ENCODE assay signal across 27 cellular contexts in genomic region chr2:164891460-164891859, GRCh38. TPM values are rescaled to one million over a fixed set of nuclear protein-coding genes. Genes with fewer than 3 reads are reported as not detected.
DNase-seq lines count a peak whose midpoint lies in the region; ATAC-seq and TF ChIP-seq lines count a peak whose summit lies in the region.
"Had no signal": no experiment of that assay in that cellular context is flagged by ENCODE, and none has a peak within 500 bp of the region (broad histone marks: within the 10 kb centered on the region; RNA-seq: fewer than 3 reads in every experiment).

No MANE protein-coding gene starts in this region.

- TF ChIP-seq CTCF in mesothelial cell of epicardium (IDR thresholded peaks at IDR 0.05; ENCODE audit: unreplicated experiment) = no peak
- TF ChIP-seq CTCF in type B pancreatic cell (conservative IDR thresholded peaks at IDR 0.05) = no peak
- no peak for TF ChIP-seq CTCF in lower lobe of right lung (IDR thresholded peaks at IDR 0.05)

- H3K36me3 Mint-ChIP-seq in mesothelial cell of epicardium = no peaks in the 10 kb centered on the region
- no peaks in the 10 kb centered on the region for H3K36me3 Mint-ChIP-seq in type B pancreatic cell

- H3K36me3 ChIP-seq in SJCRH30 (no peaks in the 10 kb centered on the region), lower lobe of right lung (no peaks in the 10 kb centered on the region)
- H3K36me3 ChIP-seq: HAP-1 had no signal

- intact Hi-C loops in lower lobe of right lung (cut with DNase I) = no loop called here

- H3K4me1 ChIP-seq in SJCRH30 (peaks cover 41% of the 10 kb centered on the region), lower lobe of right lung (no peaks in the 10 kb centered on the region)

- H3K4me1 Mint-ChIP-seq in mesothelial cell of epicardium = peaks cover 39% of the 10 kb centered on the region
- peaks cover 18% of the 10 kb centered on the region for H3K4me1 Mint-ChIP-seq in type B pancreatic cell (ENCODE audit: unreplicated experiment)

- H3K4me3 ChIP-seq in SJCRH30 = no peak overlapping the region
- H3K4me3 ChIP-seq in lower lobe of right lung = no peak overlapping the region
- H3K4me3 ChIP-seq: HAP-1 had no signal

- H3K9me3 Mint-ChIP-seq in mesothelial cell of epicardium = no peaks in the 10 kb centered on the region
- no peaks in the 10 kb centered on the region for H3K9me3 Mint-ChIP-seq in type B pancreatic cell
- H3K9me3 Mint-ChIP-seq: CD4-positive, alpha-beta T cell; IgD-negative memory B cell had no signal

- H3K4me3 Mint-ChIP-seq in mesothelial cell of epicardium (no peak overlapping the region), type B pancreatic cell (no peak overlapping the region)
- H3K4me3 Mint-ChIP-seq: CD4-positive, alpha-beta T cell had no signal

- CTCF ChIA-PET in HEK293T (lab: Yijun Ruan, JAX) = interaction anchor here (0.5 to 0.6 kb wide), 2 partner anchors 138 to 153 kb away, joined by 3 to 5 read pairs; no protein-coding TSS in a partner anchor

- POLR2A ChIA-PET in HEK293T (lab: Yijun Ruan, JAX) = no interaction called here

- H3K27ac Mint-ChIP-seq in mesothelial cell of epicardium (peak overlapping the region; percentile 71), type B pancreatic cell (peak overlapping the region; percentile 22)
- H3K27ac Mint-ChIP-seq: CD4-positive, alpha-beta T cell; IgD-negative memory B cell had no signal

- H3K27me3 Mint-ChIP-seq in mesothelial cell of epicardium (ENCODE audit: low read depth) (no peaks in the 10 kb centered on the region), type B pancreatic cell (no peaks in the 10 kb centered on the region)
- H3K27me3 Mint-ChIP-seq: CD4-positive, alpha-beta T cell; IgD-negative memory B cell had no signal

- peak overlapping the region; percentile 64 for H3K27ac ChIP-seq in SJCRH30
- no peak overlapping the region for H3K27ac ChIP-seq in lower lobe of right lung
- H3K27ac ChIP-seq: HL-60, KMS-11 had no signal

- H3K27me3 ChIP-seq in SJCRH30 = no peaks in the 10 kb centered on the region
- H3K27me3 ChIP-seq in lower lobe of right lung (ENCODE audit: low read depth) = no peaks in the 10 kb centered on the region

- peak; percentile 17 for DNase-seq in DMS53 (lab: John Stamatoyannopoulos, UW)
- DNase-seq in DMS53 treated with DMSO at 0.1 percent for 48 hours (lab: John Stamatoyannopoulos, UW; ENCODE audit: unreplicated experiment) = no peak
- DNase-seq in SJCRH30 = no peak
- no peak for DNase-seq in mesothelial cell of epicardium (ENCODE audit: low spot score in 2 of 2, unreplicated experiment in 2 of 2)
- DNase-seq in type B pancreatic cell (ENCODE audit: extremely low spot score, unreplicated experiment) = no peak
- DNase-seq in HEK293T (ENCODE audit: extremely low spot score) = no peak
- DNase-seq in lower lobe of right lung = no peak
- DNase-seq: 8988T; ACHN; CD4-positive, alpha-beta T cell; DND-41; MM.1S; NCI-H1048; NCI-H1417; NCI-H1694 treated with DMSO at 0.1 percent for 48 hours; NCI-H2081 treated with DMSO at 0.1 percent for 48 hours; NCI-H2171; NCI-H226; NCI-H510A; NCI-H69; Right ventricle myocardium superior; RPMI8226 had no signal

- ATAC-seq in HG03139 (IDR thresholded peaks at IDR 0.05; ENCODE audit: unreplicated experiment) (no peak), lower lobe of right lung (no peak)

- no peaks in the 10 kb centered on the region for H3K9me3 ChIP-seq in SJCRH30 (replicated peaks)
- no peaks in the 10 kb centered on the region for H3K9me3 ChIP-seq in lower lobe of right lung
- H3K9me3 ChIP-seq: HAP-1 had no signal

TF ChIP-seq in HEK293T, 16 proteins besides CTCF, POLR2A, EP300 and RAD21:
- TF ChIP-seq LEF1 (IDR thresholded peaks at IDR 0.05; ENCODE audit: borderline replicate concordance) (no peak), L3MBTL2 (conservative IDR thresholded peaks at IDR 0.05) (no peak), ELF4 (IDR thresholded peaks at IDR 0.05) (no peak)

RNA-seq across cellular contexts. Expression of gene COBLL1, which starts 49.8 kb away (rescaled TPM):
- total RNA-seq in SJCRH30 (2014; rRNA removed; shearing (Covaris generic)) = 12.5 and 16.2 TPM in 2 replicates
- total RNA-seq in mesothelial cell of epicardium (98.5 to 110 TPM (median 109 TPM) in 3 replicates), type B pancreatic cell (ENCODE audit: low replicate concordance) (28.2 and 32.1 TPM in 2 replicates), lower lobe of right lung (89.4 TPM)
